In the genomic region with DNA sequence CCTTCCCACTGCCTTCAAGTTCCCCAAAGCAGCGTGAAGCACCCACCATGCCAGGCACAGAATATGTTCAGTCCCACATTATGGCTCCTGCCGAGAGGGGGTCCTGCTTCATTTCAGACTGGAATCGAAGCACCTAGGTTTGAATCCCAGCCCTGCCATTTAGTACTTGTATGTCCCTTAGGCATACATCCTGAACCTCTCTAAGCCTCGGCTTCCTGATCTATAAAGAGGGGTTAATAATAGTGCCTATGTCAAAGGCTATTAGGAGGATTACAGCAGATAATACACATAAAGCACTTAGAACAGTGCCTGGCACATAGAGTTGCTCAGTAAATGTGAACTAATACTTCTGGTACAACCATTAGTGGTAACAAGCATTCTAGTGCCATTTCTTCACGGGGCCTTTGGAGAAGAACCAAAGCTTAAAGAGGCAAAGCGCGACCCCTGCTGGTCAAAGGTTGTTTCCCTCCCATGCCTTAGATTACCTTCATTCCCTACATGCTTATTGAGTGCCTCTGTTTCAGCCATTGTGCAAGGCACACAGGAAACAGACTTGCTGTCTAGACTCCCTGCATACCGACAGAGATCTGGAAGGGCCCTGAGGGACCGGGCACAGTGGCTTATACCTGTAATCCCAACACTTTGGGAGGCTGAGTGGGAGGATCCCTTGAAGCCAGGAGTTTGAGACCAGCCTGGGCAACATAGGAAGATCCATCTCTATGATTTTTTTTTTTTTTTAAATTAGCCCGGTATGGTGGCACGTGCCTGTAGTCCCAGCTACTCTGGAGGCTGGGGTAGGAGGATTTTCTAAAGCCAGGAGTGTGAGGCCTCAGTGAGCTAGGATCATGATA, we compare ENCODE assay signal across 8 cellular contexts.
DNase-seq lines count a peak whose midpoint lies in the region; ATAC-seq and TF ChIP-seq lines count a peak whose summit lies in the region.

No MANE protein-coding gene starts in this region.

- no peaks in the 10 kb centered on the region for H3K9me3 Mint-ChIP-seq in naive thymus-derived CD8-positive, alpha-beta T cell
- no peaks in the 10 kb centered on the region for H3K9me3 Mint-ChIP-seq in stimulated activated effector memory CD8-positive, alpha-beta T cell treated with anti-CD3 and anti-CD28 coated beads, Interleukin-12 subunit alpha, Interleukin-12 subunit beta, amount 100 ng/mL, for 72 hours

- no peaks in the 10 kb centered on the region for H3K27me3 ChIP-seq in esophagus squamous epithelium

- 28 to 31% methylated on average over 7 to 11 of the region's 11 CpGs for WGBS in esophagus squamous epithelium, 2 donors

- peak; percentile 59 for TF ChIP-seq CTCF in GM20000 (IDR thresholded peaks at IDR 0.05; ENCODE audit: extremely low read depth, missing control alignments)
- peak; percentile 74 to 96 (median 92) for TF ChIP-seq CTCF in esophagus squamous epithelium (IDR thresholded peaks at IDR 0.05)

- peaks cover 0 to 6% (median 2%) of the 10 kb centered on the region in 4 donors for H3K4me1 Mint-ChIP-seq in naive thymus-derived CD8-positive, alpha-beta T cell
- H3K4me1 Mint-ChIP-seq in stimulated activated effector memory CD8-positive, alpha-beta T cell treated with anti-CD3 and anti-CD28 coated beads, Interleukin-12 subunit alpha, Interleukin-12 subunit beta, amount 100 ng/mL, for 72 hours, result no peaks in the 10 kb centered on the region

- peaks cover 0 to 50% (median 24%) of the 10 kb centered on the region in 3 donors for H3K4me1 ChIP-seq in esophagus squamous epithelium

- peaks cover 0 to 35% (median 0%) of the 10 kb centered on the region in 3 donors for H3K36me3 Mint-ChIP-seq in naive thymus-derived CD8-positive, alpha-beta T cell
- H3K36me3 Mint-ChIP-seq in stimulated activated effector memory CD8-positive, alpha-beta T cell treated with anti-CD3 and anti-CD28 coated beads, Interleukin-12 subunit alpha, Interleukin-12 subunit beta, amount 100 ng/mL, for 72 hours, result no peaks in the 10 kb centered on the region

- H3K27me3 Mint-ChIP-seq in naive thymus-derived CD8-positive, alpha-beta T cell, result no peaks in the 10 kb centered on the region

- no peak overlapping the region for H3K27ac Mint-ChIP-seq in naive thymus-derived CD8-positive, alpha-beta T cell
- no peak overlapping the region for H3K27ac Mint-ChIP-seq in stimulated activated effector memory CD8-positive, alpha-beta T cell treated with anti-CD3 and anti-CD28 coated beads, Interleukin-12 subunit alpha, Interleukin-12 subunit beta, amount 100 ng/mL, for 72 hours

- DNase-seq in COLO668 (lab: John Stamatoyannopoulos, UW; ENCODE audit: unreplicated experiment) (peak; percentile 87), GM20000 (ENCODE audit: low spot score) (peak; percentile 83), HuH-7.5 (ENCODE audit: low spot score) (peak; percentile 84), OCI-M2 (lab: John Stamatoyannopoulos, UW; ENCODE audit: unreplicated experiment) (peak; percentile 80), activated T-cell treated with anti-CD3 and anti-CD28 coated beads for 1 hour (ENCODE audit: low read depth) (peak; percentile 86), esophagus squamous epithelium (lab: John Stamatoyannopoulos, UW) (no peak)
- peak; percentile 55 to 88 (median 75) for DNase-seq in naive thymus-derived CD8-positive, alpha-beta T cell
- peak; percentile 71 to 91 for DNase-seq in stimulated activated effector memory CD8-positive, alpha-beta T cell treated with anti-CD3 and anti-CD28 coated beads, Interleukin-12 subunit alpha, Interleukin-12 subunit beta, amount 100 ng/mL, for 72 hours (ENCODE audit: low spot score in 2 of 2)

- peak overlapping the region; percentile 23 to 91 (median 67) for H3K27ac ChIP-seq in esophagus squamous epithelium

- POLR2A ChIA-PET in naive thymus-derived CD8-positive, alpha-beta T cell (lab: Charles Lee), result interaction anchor here (0.7 to 1.6 kb wide), 2 partner anchors 192 to 1373 kb away, joined by 3 to 5 read pairs; no protein-coding TSS in a partner anchor

- intact Hi-C loops in esophagus squamous epithelium (cut with DNase I), result loop anchor here (5.0 kb wide), 1 partner anchor 171 kb away; no protein-coding TSS in a partner anchor

- H3K9me3 ChIP-seq in esophagus squamous epithelium, result no peaks in the 10 kb centered on the region

- no peak for TF ChIP-seq POLR2A in esophagus squamous epithelium (IDR thresholded peaks at IDR 0.05)

- peaks cover 0 to 83% (median 0%) of the 10 kb centered on the region in 3 donors for H3K36me3 ChIP-seq in esophagus squamous epithelium

- H3K4me3 Mint-ChIP-seq in naive thymus-derived CD8-positive, alpha-beta T cell, result no peak overlapping the region
- H3K4me3 Mint-ChIP-seq in stimulated activated effector memory CD8-positive, alpha-beta T cell treated with anti-CD3 and anti-CD28 coated beads, Interleukin-12 subunit alpha, Interleukin-12 subunit beta, amount 100 ng/mL, for 72 hours, result no peak overlapping the region

- peak; percentile 80 to 84 for ATAC-seq in naive thymus-derived CD8-positive, alpha-beta T cell
- ATAC-seq in stimulated activated effector memory CD8-positive, alpha-beta T cell treated with anti-CD3 and anti-CD28 coated beads, Interleukin-12 subunit alpha, Interleukin-12 subunit beta, amount 100 ng/mL, for 72 hours, result peak; percentile 68

- no peak overlapping the region for H3K4me3 ChIP-seq in esophagus squamous epithelium
